9 cellular contexts compared by ENCODE assay signal in the genomic region with DNA sequence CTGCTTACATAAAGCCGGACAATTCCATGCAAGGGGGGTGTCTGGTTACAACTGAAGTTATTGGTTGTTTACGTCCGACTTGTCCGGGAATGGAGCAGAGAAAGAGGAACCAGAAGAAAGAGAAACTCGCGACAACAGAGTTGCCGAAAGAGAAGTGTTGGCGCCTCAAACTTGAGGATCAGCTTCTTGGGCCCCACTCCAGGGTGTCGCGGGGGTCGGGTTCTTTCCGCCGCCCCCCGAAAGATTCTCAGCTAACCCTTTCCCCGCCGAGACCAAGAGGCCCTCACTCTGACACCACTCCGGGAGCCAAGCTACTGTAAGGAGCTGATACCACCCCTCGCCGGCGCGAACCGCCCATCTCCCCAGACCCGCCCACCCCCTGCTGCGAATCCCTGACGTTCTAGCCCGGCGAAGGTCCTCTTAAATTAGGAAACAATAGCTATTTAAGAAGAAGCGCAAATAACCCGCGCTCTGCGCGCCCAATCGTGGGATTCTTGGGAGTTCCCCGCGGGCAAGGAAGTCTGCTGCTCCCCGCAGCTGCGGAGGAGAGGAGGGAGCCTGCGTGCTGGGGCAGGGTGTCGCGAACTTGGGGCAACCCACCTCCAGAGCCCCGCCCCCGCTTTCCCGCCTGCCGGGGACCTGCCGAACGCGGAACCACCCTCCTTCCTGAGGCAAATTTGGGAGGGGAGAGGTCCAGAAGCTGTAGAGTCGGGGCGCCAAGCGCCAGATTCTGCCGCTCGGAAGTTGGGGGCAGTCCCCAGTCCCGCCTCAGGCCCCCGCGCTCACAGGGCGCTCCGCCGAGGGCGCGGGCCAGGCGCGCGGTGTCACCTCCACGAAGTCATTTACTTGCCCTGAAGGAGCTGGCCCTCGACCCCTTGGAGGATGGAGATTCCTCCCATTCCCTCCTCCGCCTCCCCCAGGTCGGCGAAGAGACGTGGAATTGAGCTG. TPM values are rescaled to one million over a fixed set of nuclear protein-coding genes. Genes with fewer than 3 reads are reported as not detected.
A peak's percentile ranks its signal among the peaks of the same experiment; 100 is the strongest.
DNase-seq lines count a peak whose midpoint lies in the region; ATAC-seq, FAIRE-seq and TF ChIP-seq lines count a peak whose summit lies in the region.
"Had no signal": no experiment of that assay in that cellular context is flagged by ENCODE, and none has a peak within 500 bp of the region (broad histone marks: within the 10 kb centered on the region; RNA-seq: fewer than 3 reads in every experiment).

No MANE protein-coding gene starts in this region.

- CTCF ChIA-PET in endothelial cell of umbilical vein (lab: Charles Lee) = interaction anchor here (0.8 to 1.9 kb wide), 4 partner anchors 9 to 15 kb away, joined by 3 to 6 read pairs (median 5); no protein-coding TSS in a partner anchor
- CTCF ChIA-PET in naive thymus-derived CD4-positive, alpha-beta T cell (lab: Charles Lee) = interaction anchor here (1.4 kb wide), 1 partner anchor 17 kb away, joined by 3 read pairs; no protein-coding TSS in a partner anchor

- dilution Hi-C loops in endothelial cell of umbilical vein (cut with MboI; ENCODE audit: extremely low pct_ligation_motif_present, low sequenced_read_pairs) = no loop called here

- no peak for TF ChIP-seq CTCF in endothelial cell of umbilical vein (IDR thresholded peaks at IDR 0.05; ENCODE audit: extremely low read depth in 1 of 2, insufficient read depth in 1 of 2, low read depth in 1 of 2, low read length in 2 of 2)

- ATAC-seq in naive thymus-derived CD4-positive, alpha-beta T cell = peak; percentile 43
- no peak for ATAC-seq in GM18868 (IDR thresholded peaks at IDR 0.05; ENCODE audit: unreplicated experiment)

- no peak overlapping the region for H3K27ac Mint-ChIP-seq in activated CD4-positive, alpha-beta T cell treated with anti-CD3 and anti-CD28 coated beads, Interleukin-2, amount 10 ng/mL, durations not matched to agents 24 days and 14 days
- peak overlapping the region in 2 of 9 donors; percentile 1 to 39 for H3K27ac Mint-ChIP-seq in naive thymus-derived CD4-positive, alpha-beta T cell

- H2AFZ ChIP-seq in endothelial cell of umbilical vein (ENCODE audit: low read depth, low read length) = peak overlapping the region; percentile 60

- H3K27ac ChIP-seq in SJSA1 (peak overlapping the region; percentile 2; the same call in 1 of the 2 replicates), endothelial cell of umbilical vein (ENCODE audit: insufficient read depth, low read depth, low read length) (no peak overlapping the region)
- H3K27ac ChIP-seq in naive thymus-derived CD4-positive, alpha-beta T cell (ENCODE audit: low read depth, low read length) = no peak overlapping the region
- H3K27ac ChIP-seq: adrenal gland had no signal

- peak overlapping the region; percentile 30 for H3K4me2 ChIP-seq in endothelial cell of umbilical vein (ENCODE audit: insufficient read depth, low read length)

- no peak overlapping the region for H3K9ac ChIP-seq in endothelial cell of umbilical vein (replicated peaks; ENCODE audit: extremely low read depth, insufficient read depth, low read length)

- peaks cover 2% of the 10 kb centered on the region for H3K36me3 Mint-ChIP-seq in activated CD4-positive, alpha-beta T cell treated with anti-CD3 and anti-CD28 coated beads, Interleukin-2, amount 10 ng/mL, durations not matched to agents 24 days and 14 days (ENCODE audit: low read depth)
- peaks cover 0 to 3% (median 0%) of the 10 kb centered on the region in 5 donors for H3K36me3 Mint-ChIP-seq in naive thymus-derived CD4-positive, alpha-beta T cell

- POLR2A ChIA-PET in endothelial cell of umbilical vein (lab: Charles Lee) = no interaction called here
- POLR2A ChIA-PET in naive thymus-derived CD4-positive, alpha-beta T cell (lab: Charles Lee) = no interaction called here

- intact Hi-C loops in activated CD4-positive, alpha-beta T cell treated with anti-CD3 and anti-CD28 coated beads, Interleukin-2, amount 10 ng/mL, durations not matched to agents 24 days and 14 days (cut with micrococcal nuclease) = loop anchor here (10.0 kb wide), 1 partner anchor 171 kb away; no protein-coding TSS in a partner anchor
- intact Hi-C loops in endothelial cell of umbilical vein (cut with micrococcal nuclease) = no loop called here
- intact Hi-C loops in naive thymus-derived CD4-positive, alpha-beta T cell (cut with micrococcal nuclease) = loop anchor here (1.0 to 5.0 kb wide), 5 partner anchors 15 to 1819 kb away; a partner anchor contains a TSS

- peaks cover 16% of the 10 kb centered on the region for H3K4me1 Mint-ChIP-seq in activated CD4-positive, alpha-beta T cell treated with anti-CD3 and anti-CD28 coated beads, Interleukin-2, amount 10 ng/mL, durations not matched to agents 24 days and 14 days
- H3K4me1 Mint-ChIP-seq in naive thymus-derived CD4-positive, alpha-beta T cell = peaks cover 15 to 37% (median 23%) of the 10 kb centered on the region in 7 donors

- BruUV-seq in endothelial cell of umbilical vein (replicated peaks; lab: Mats Ljungman, UMichigan) = no TSS peak

- no peaks in the 10 kb centered on the region for H3K79me2 ChIP-seq in endothelial cell of umbilical vein (ENCODE audit: control insufficient read depth, insufficient read depth, low read length)

- H3K27me3 Mint-ChIP-seq in activated CD4-positive, alpha-beta T cell treated with anti-CD3 and anti-CD28 coated beads, Interleukin-2, amount 10 ng/mL, durations not matched to agents 24 days and 14 days = peaks cover 84% of the 10 kb centered on the region
- peaks cover 84 to 95% (median 86%) of the 10 kb centered on the region in 5 donors for H3K27me3 Mint-ChIP-seq in naive thymus-derived CD4-positive, alpha-beta T cell

- H3K9me1 ChIP-seq in endothelial cell of umbilical vein (replicated peaks; ENCODE audit: control insufficient read depth, extremely low read depth, insufficient read depth, low read length) = no peaks in the 10 kb centered on the region

- H3K36me3 ChIP-seq in SJSA1 = no peaks in the 10 kb centered on the region
- H3K36me3 ChIP-seq in endothelial cell of umbilical vein (ENCODE audit: control insufficient read depth in 2 of 2, extremely low read depth in 1 of 2, insufficient read depth in 2 of 2, low read length in 2 of 2) = no peaks in the 10 kb centered on the region
- no peaks in the 10 kb centered on the region for H3K36me3 ChIP-seq in naive thymus-derived CD4-positive, alpha-beta T cell (ENCODE audit: control insufficient read depth in 2 of 3, insufficient read depth in 3 of 3, low read length in 3 of 3)
- H3K36me3 ChIP-seq: adrenal gland had no signal

- no peaks in the 10 kb centered on the region for H3K9me3 ChIP-seq in SJSA1 (replicated peaks)
- H3K9me3 ChIP-seq in endothelial cell of umbilical vein (replicated peaks; ENCODE audit: control insufficient read depth, insufficient read depth, low read length) = no peaks in the 10 kb centered on the region
- peaks cover 0 to 4% (median 0%) of the 10 kb centered on the region in 3 experiments for H3K9me3 ChIP-seq in naive thymus-derived CD4-positive, alpha-beta T cell (ENCODE audit: control insufficient read depth in 2 of 3, low read length in 3 of 3)
- H3K9me3 ChIP-seq: adrenal gland had no signal

- peak; percentile 12 for FAIRE-seq in endothelial cell of umbilical vein (lab: Jason Lieb, UNC)

- peak overlapping the region; percentile 51 for H3K4me3 ChIP-seq in SJSA1
- peak overlapping the region in 1 of 3 experiments; percentile 28 for H3K4me3 ChIP-seq in endothelial cell of umbilical vein (replicated peaks in 1 of 3; ENCODE audit: insufficient read depth in 1 of 3, low read depth in 1 of 3, low read length in 3 of 3)
- peak overlapping the region; percentile 31 for H3K4me3 ChIP-seq in naive thymus-derived CD4-positive, alpha-beta T cell (ENCODE audit: low read length)

- H3K27me3 ChIP-seq in SJSA1 (replicated peaks) (no peaks in the 10 kb centered on the region), endothelial cell of umbilical vein (ENCODE audit: control insufficient read depth in 2 of 2, insufficient read depth in 2 of 2, low read length in 2 of 2) (peaks cover 59 to 72% of the 10 kb centered on the region in 2 experiments)
- peaks cover 43 to 53% of the 10 kb centered on the region in 2 donors for H3K27me3 ChIP-seq in naive thymus-derived CD4-positive, alpha-beta T cell (ENCODE audit: control insufficient read depth in 2 of 2, insufficient read depth in 2 of 2, low read length in 2 of 2)

- H3K4me1 ChIP-seq in SJSA1 (replicated peaks) (peaks cover 12% of the 10 kb centered on the region), endothelial cell of umbilical vein (ENCODE audit: control insufficient read depth, extremely low read depth, insufficient read depth, low read length) (peaks cover 8% of the 10 kb centered on the region)
- H3K4me1 ChIP-seq in naive thymus-derived CD4-positive, alpha-beta T cell (ENCODE audit: control insufficient read depth in 2 of 2, insufficient read depth in 2 of 2, low read length in 2 of 2) = peaks cover 13 to 15% of the 10 kb centered on the region in 2 donors

- DNase-seq in activated CD4-positive, alpha-beta T cell treated with anti-CD3 and anti-CD28 coated beads, Interleukin-2, amount 10 ng/mL, durations not matched to agents 24 days and 14 days = peak; percentile 76
- no peak for DNase-seq in activated CD4-positive, alpha-beta T cell treated with anti-CD3 and anti-CD28 coated beads for 1 hour
- DNase-seq in SJSA1 (ENCODE audit: low read depth in 1 of 2, low spot score in 2 of 2) (peak in 1 of 2 experiments; percentile 54), endothelial cell of umbilical vein (ENCODE audit: low read depth, low spot score) (no peak), DMS153 (lab: John Stamatoyannopoulos, UW) (no peak), SK-N-DZ (ENCODE audit: low spot score) (no peak)
- DNase-seq in naive thymus-derived CD4-positive, alpha-beta T cell = peak in 4 of 9 donors; percentile 20 to 52 (median 32)

- H4K20me1 ChIP-seq in endothelial cell of umbilical vein (replicated peaks; ENCODE audit: control insufficient read depth, extremely low read depth, insufficient read depth, low read length) = no peaks in the 10 kb centered on the region

- H3K9me3 Mint-ChIP-seq in activated CD4-positive, alpha-beta T cell treated with anti-CD3 and anti-CD28 coated beads, Interleukin-2, amount 10 ng/mL, durations not matched to agents 24 days and 14 days = peaks cover 10% of the 10 kb centered on the region
- H3K9me3 Mint-ChIP-seq in naive thymus-derived CD4-positive, alpha-beta T cell = peaks cover 0 to 15% (median 2%) of the 10 kb centered on the region in 11 donors

- TF ChIP-seq POLR2A in endothelial cell of umbilical vein (IDR thresholded peaks at IDR 0.05; ENCODE audit: low read depth, low read length) = no peak

- H3K4me3 Mint-ChIP-seq in activated CD4-positive, alpha-beta T cell treated with anti-CD3 and anti-CD28 coated beads, Interleukin-2, amount 10 ng/mL, durations not matched to agents 24 days and 14 days = peak overlapping the region; percentile 80
- peak overlapping the region; percentile 75 to 86 (median 82) for H3K4me3 Mint-ChIP-seq in naive thymus-derived CD4-positive, alpha-beta T cell

RNA-seq across cellular contexts. Expression of a gene that starts 8.5 kb away (rescaled TPM):
- not detected in 2 replicates for total RNA-seq in activated CD4-positive, alpha-beta T cell treated with anti-CD3 and anti-CD28 coated beads, Interleukin-2, amount 10 ng/mL, durations not matched to agents 24 days and 14 days
- 0.09 and 1.3 TPM in 2 replicates for total RNA-seq in SJSA1 (2014; rRNA removed; shearing (Covaris generic))
- not detected in 2 replicates for total RNA-seq in endothelial cell of umbilical vein
- not detected in 2 replicates for polyA plus RNA-seq in endothelial cell of umbilical vein
- polyA plus RNA-seq in endothelial cell of umbilical vein (2011; cell fraction: cytosol; rRNA removed) = not detected in 2 replicates
- polyA plus RNA-seq in endothelial cell of umbilical vein (2011; cell fraction: nucleus; rRNA removed) = not detected in 2 replicates
- not detected in 2 replicates for polyA plus RNA-seq in endothelial cell of umbilical vein (2012)
- not detected in 2 replicates for polyA minus RNA-seq in endothelial cell of umbilical vein
- not detected for polyA minus RNA-seq in endothelial cell of umbilical vein (2011; cell fraction: cytosol; rRNA and poly(A)+ RNA removed)
- polyA minus RNA-seq in endothelial cell of umbilical vein (2011; cell fraction: nucleus; rRNA and poly(A)+ RNA removed) = not detected in 2 replicates
- not detected for total RNA-seq in naive thymus-derived CD4-positive, alpha-beta T cell
- polyA plus RNA-seq in naive thymus-derived CD4-positive, alpha-beta T cell = not detected
- polyA plus RNA-seq in SK-N-DZ (2014; cell fraction: cytosol; rRNA removed) = 0.39 TPM in 1 of 2 replicates, not detected in the other
- 0.05 and 0.59 TPM in 2 replicates for polyA plus RNA-seq in SK-N-DZ (2014; cell fraction: nucleus; rRNA removed)
- total RNA-seq: adrenal gland had no signal
- polyA plus RNA-seq: adrenal gland had no signal
